ENCODE assay signal across 8 cellular contexts in the genomic region with DNA sequence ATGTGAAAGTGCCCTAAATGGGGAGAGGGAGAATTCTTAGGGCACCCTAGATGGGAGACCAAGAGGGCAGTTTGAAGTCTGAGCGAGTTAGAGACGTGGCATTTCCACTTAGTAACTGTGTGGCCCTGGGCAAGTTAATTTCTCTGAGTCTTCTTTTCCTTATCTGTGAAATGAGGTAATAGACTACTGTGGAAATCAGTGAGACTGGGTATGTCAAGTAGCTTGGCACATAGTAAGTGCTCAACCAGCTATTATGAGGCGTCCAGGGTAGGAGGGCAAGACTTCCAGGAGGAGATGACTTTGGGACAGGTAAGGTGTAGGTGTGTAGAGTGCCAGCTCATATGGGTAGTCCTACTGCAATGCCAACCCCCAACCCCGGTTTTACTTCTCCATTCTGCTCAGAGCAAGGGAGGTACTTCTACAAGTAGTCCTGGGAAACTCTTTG. TPM values are rescaled to one million over a fixed set of nuclear protein-coding genes. Genes with fewer than 3 reads are reported as not detected.
A peak's percentile ranks its signal among the peaks of the same experiment; 100 is the strongest.
DNase-seq lines count a peak whose midpoint lies in the region; ATAC-seq and TF ChIP-seq lines count a peak whose summit lies in the region.

No MANE protein-coding gene starts in this region.

- H4K20me1 ChIP-seq in SU-DHL-6 (ENCODE audit: low read depth, low read length): no peaks in the 10 kb centered on the region

- 41 to 58% (median 47%) methylated on average over 4 of the region's 4 CpGs for WGBS in ovary, 3 donors

- peak; percentile 74 for ATAC-seq in HG03045 (IDR thresholded peaks at IDR 0.05; ENCODE audit: unreplicated experiment)

- no peak overlapping the region for H2AFZ ChIP-seq in SU-DHL-6 (ENCODE audit: low read depth, low read length, severe bottlenecking)

- TF ChIP-seq EP300 in ovary (IDR thresholded peaks at IDR 0.05): no peak

- peaks cover 4% of the 10 kb centered on the region for H3K4me1 ChIP-seq in ovary (ENCODE audit: insufficient read depth)

- TF ChIP-seq CTCF in SU-DHL-6 (IDR thresholded peaks at IDR 0.05; ENCODE audit: insufficient read depth, low read length, poor library complexity, severe bottlenecking) (no peak), ovary (IDR thresholded peaks at IDR 0.05) (no peak)

- peak overlapping the region; percentile 78 for H3K27ac ChIP-seq in SU-DHL-6 (ENCODE audit: low read depth, low read length)
- no peak overlapping the region for H3K27ac ChIP-seq in ovary

- H3K27me3 ChIP-seq in SU-DHL-6 (ENCODE audit: low read length): no peaks in the 10 kb centered on the region
- no peaks in the 10 kb centered on the region for H3K27me3 ChIP-seq in ovary

- H3K9me2 ChIP-seq in SU-DHL-6 (replicated peaks; ENCODE audit: insufficient read depth, low read length): no peaks in the 10 kb centered on the region

- TF ChIP-seq POLR2A in erythroblast (IDR thresholded peaks at IDR 0.05; ENCODE audit: low read length) (no peak), ovary (IDR thresholded peaks at IDR 0.05) (no peak)

- peak overlapping the region; percentile 73 for H3K4me2 ChIP-seq in SU-DHL-6 (ENCODE audit: low read depth, low read length, poor library complexity, severe bottlenecking)

- peaks cover 46% of the 10 kb centered on the region for H3K79me2 ChIP-seq in SU-DHL-6 (ENCODE audit: insufficient read depth, low read length)

- intact Hi-C loops in ovary (cut with DNase I): no loop called here

- peak; percentile 25 for DNase-seq in activated T-cell treated with anti-CD3 and anti-CD28 coated beads, Interleukin-2, amount 50 U/mL, for 1 hour
- DNase-seq in activated T-cell treated with anti-CD3 and anti-CD28 coated beads for 4 hours: no peak
- peak; percentile 13 to 21 for DNase-seq in erythroblast (lab: John Stamatoyannopoulos, UW)
- no peak for DNase-seq in ovary
- no peak for DNase-seq in occipital lobe (lab: John Stamatoyannopoulos, UW)
- no peak for DNase-seq in OCI-M2 (lab: John Stamatoyannopoulos, UW; ENCODE audit: unreplicated experiment)

- peak overlapping the region; percentile 82 for H3K9ac ChIP-seq in SU-DHL-6 (ENCODE audit: low read length)

- peaks cover 43% of the 10 kb centered on the region for H3F3A ChIP-seq in SU-DHL-6 (ENCODE audit: insufficient read depth)

- H3K9me3 ChIP-seq in SU-DHL-6 (ENCODE audit: insufficient read depth, low read length): peaks cover 3% of the 10 kb centered on the region; the same call in 1 of the 2 replicates
- H3K9me3 ChIP-seq in ovary: no peaks in the 10 kb centered on the region

- peak overlapping the region; percentile 91 for H3K4me3 ChIP-seq in SU-DHL-6 (ENCODE audit: insufficient read depth, low read length, poor library complexity, severe bottlenecking)
- peak overlapping the region; percentile 78 for H3K4me3 ChIP-seq in ovary

- H3K36me3 ChIP-seq in SU-DHL-6 (ENCODE audit: low read length): no peaks in the 10 kb centered on the region
- H3K36me3 ChIP-seq in ovary: no peaks in the 10 kb centered on the region

RNA-seq across cellular contexts. Expression of a gene that starts 0.8 kb away (rescaled TPM):
- total RNA-seq in ovary (10 to 100 TPM; 13.8 to 28.5 (median 23.7) TPM), occipital lobe (92.5 TPM)
- polyA plus RNA-seq in ovary: 10 to 100 TPM; 10.6 to 29.8 TPM

Comparison
In these comparisons a context has a peak if more than half of its experiments do, and no peak if none do; other contexts are left out.
1. DNase-seq: peak in activated T-cell treated with anti-CD3 and anti-CD28 coated beads, Interleukin-2, amount 50 U/mL, for 1 hour (single experiment) and erythroblast (2 of 2); none in activated T-cell treated with anti-CD3 and anti-CD28 coated beads for 4 hours (single experiment), ovary (0 of 5), occipital lobe (single experiment) and OCI-M2 (single experiment).